In the genomic region with DNA sequence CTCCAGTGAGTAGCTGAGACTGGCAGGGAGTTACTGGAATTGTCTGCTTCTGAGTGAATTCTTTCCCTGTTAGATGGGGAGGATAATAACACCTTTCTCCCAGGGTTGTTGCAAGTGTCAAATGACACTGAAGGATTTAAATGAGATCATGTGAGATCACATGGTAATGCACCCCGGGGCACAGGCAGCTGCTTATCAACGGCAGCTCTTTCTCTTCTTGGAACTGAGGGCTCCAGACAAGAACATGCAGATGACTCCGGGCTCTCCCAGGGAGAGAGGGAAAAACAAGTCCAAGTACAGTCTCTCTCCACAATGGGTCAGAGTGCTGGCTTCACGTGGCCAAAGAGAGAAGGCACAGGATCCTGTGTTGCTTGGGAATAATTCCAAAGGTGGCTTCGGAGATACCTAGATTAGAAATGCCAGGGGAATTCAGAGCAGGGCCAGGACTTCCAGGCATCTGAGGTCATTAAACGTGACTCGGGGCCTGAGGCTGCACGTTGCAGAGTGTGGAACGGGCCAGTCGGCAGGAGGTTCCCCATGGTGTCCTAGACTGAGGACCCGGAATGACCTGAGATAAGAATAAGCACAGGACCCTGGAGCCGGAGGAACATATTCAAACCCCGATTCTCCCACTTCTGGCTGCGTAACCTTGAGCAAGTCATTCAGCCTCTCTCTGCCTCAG, we compare ENCODE assay signal across 14 cellular contexts.
DNase-seq lines count a peak whose midpoint lies in the region; ATAC-seq and TF ChIP-seq lines count a peak whose summit lies in the region.
"Had no signal": no experiment of that assay in that cellular context is flagged by ENCODE, and none has a peak within 500 bp of the region (broad histone marks: within the 10 kb centered on the region; RNA-seq: fewer than 3 reads in every experiment).

No MANE protein-coding gene starts in this region.

- H3K9me3 Mint-ChIP-seq in natural killer cell treated with Interleukin-12 subunit alpha and Interleukin-12 subunit beta and Interleukin-15 and Interleukin-18, amount 100 ng/mL, for 72 hours = no peaks in the 10 kb centered on the region
- H3K9me3 Mint-ChIP-seq in natural killer cell = no peaks in the 10 kb centered on the region
- no peaks in the 10 kb centered on the region for H3K9me3 Mint-ChIP-seq in stimulated activated naive CD8-positive, alpha-beta T cell treated with anti-CD3 and anti-CD28 coated beads, Interleukin-15, amount 100 ng/mL, for 72 hours
- H3K9me3 Mint-ChIP-seq: activated CD4-positive, alpha-beta memory T cell treated with anti-CD3 and anti-CD28 coated beads for 36 hours; dendritic cell treated with granulocyte-macrophage colony-stimulating factor and Interleukin-4, amounts not matched to agents 40 ng/mL and 50 ng/mL, for 4 days had no signal

- H3K9me3 ChIP-seq in right atrium auricular region = no peaks in the 10 kb centered on the region
- no peaks in the 10 kb centered on the region for H3K9me3 ChIP-seq in ascending aorta
- H3K9me3 ChIP-seq: ovary, tibial artery had no signal

- H3K27ac Mint-ChIP-seq in natural killer cell treated with Interleukin-12 subunit alpha and Interleukin-12 subunit beta and Interleukin-15 and Interleukin-18, amount 100 ng/mL, for 72 hours = no peak overlapping the region
- H3K27ac Mint-ChIP-seq in natural killer cell = no peak overlapping the region
- H3K27ac Mint-ChIP-seq in stimulated activated naive CD8-positive, alpha-beta T cell treated with anti-CD3 and anti-CD28 coated beads, Interleukin-15, amount 100 ng/mL, for 72 hours = no peak overlapping the region
- H3K27ac Mint-ChIP-seq: activated CD4-positive, alpha-beta memory T cell treated with anti-CD3 and anti-CD28 coated beads for 36 hours; dendritic cell treated with granulocyte-macrophage colony-stimulating factor and Interleukin-4, amounts not matched to agents 40 ng/mL and 50 ng/mL, for 4 days had no signal

- H3K4me1 Mint-ChIP-seq in natural killer cell treated with Interleukin-12 subunit alpha and Interleukin-12 subunit beta and Interleukin-15 and Interleukin-18, amount 100 ng/mL, for 72 hours (ENCODE audit: low read depth in 2 of 2) = peaks cover 0 to 9% of the 10 kb centered on the region in 2 donors
- H3K4me1 Mint-ChIP-seq in natural killer cell = peaks cover 0 to 10% of the 10 kb centered on the region in 2 donors
- peaks cover 8% of the 10 kb centered on the region for H3K4me1 Mint-ChIP-seq in stimulated activated naive CD8-positive, alpha-beta T cell treated with anti-CD3 and anti-CD28 coated beads, Interleukin-15, amount 100 ng/mL, for 72 hours

- peak; percentile 20 for DNase-seq in natural killer cell treated with Interleukin-12 subunit alpha and Interleukin-12 subunit beta and Interleukin-15 and Interleukin-18, amount 100 ng/mL, for 72 hours (ENCODE audit: low spot score)
- DNase-seq in natural killer cell = no peak
- DNase-seq in SK-MEL-5 (ENCODE audit: low read depth, low spot score) = peak; percentile 98
- DNase-seq in right atrium auricular region (ENCODE audit: low spot score) = no peak
- DNase-seq in stimulated activated naive CD8-positive, alpha-beta T cell treated with anti-CD3 and anti-CD28 coated beads, Interleukin-15, amount 100 ng/mL, for 72 hours = no peak
- DNase-seq in ascending aorta (ENCODE audit: low spot score in 2 of 2) = no peak
- no peak for DNase-seq in dermis blood vessel endothelial cell
- DNase-seq: activated CD4-positive, alpha-beta memory T cell treated with anti-CD3 and anti-CD28 coated beads for 36 hours; amygdala; ovary; T-helper 9 cell; tibial artery had no signal

- H3K27ac ChIP-seq in right atrium auricular region (peak overlapping the region; percentile 35 to 58), ascending aorta (no peak overlapping the region)
- H3K27ac ChIP-seq: tibial artery had no signal

- intact Hi-C loops in natural killer cell (cut with micrococcal nuclease) = no loop called here
- intact Hi-C loops in ascending aorta (cut with DNase I) = no loop called here

- no peak for ATAC-seq in natural killer cell treated with Interleukin-12 subunit alpha and Interleukin-12 subunit beta and Interleukin-15 and Interleukin-18, amount 100 ng/mL, for 72 hours
- ATAC-seq in natural killer cell (no peak), GM21786 (IDR thresholded peaks at IDR 0.05; ENCODE audit: unreplicated experiment) (no peak)
- no peak for ATAC-seq in stimulated activated naive CD8-positive, alpha-beta T cell treated with anti-CD3 and anti-CD28 coated beads, Interleukin-15, amount 100 ng/mL, for 72 hours

- H3K4me1 ChIP-seq in right atrium auricular region = peaks cover 0 to 51% of the 10 kb centered on the region in 2 donors
- H3K4me1 ChIP-seq in ascending aorta = peaks cover 0 to 4% of the 10 kb centered on the region in 2 donors

- in situ Hi-C loops in SK-MEL-5 (cut with HindIII; ENCODE audit: low pct_unique_long_range_greater_than_20kb, low sequenced_read_pairs) = no loop called here

- no peak overlapping the region for H3K4me3 ChIP-seq in right atrium auricular region
- H3K4me3 ChIP-seq in ascending aorta = no peak overlapping the region
- H3K4me3 ChIP-seq: ovary, tibial artery had no signal

- peaks cover 0 to 2% of the 10 kb centered on the region in 2 donors for H3K27me3 Mint-ChIP-seq in natural killer cell treated with Interleukin-12 subunit alpha and Interleukin-12 subunit beta and Interleukin-15 and Interleukin-18, amount 100 ng/mL, for 72 hours
- H3K27me3 Mint-ChIP-seq in natural killer cell (ENCODE audit: low read depth in 2 of 2) = peaks cover 15 to 17% of the 10 kb centered on the region in 2 donors
- peaks cover 9% of the 10 kb centered on the region for H3K27me3 Mint-ChIP-seq in stimulated activated naive CD8-positive, alpha-beta T cell treated with anti-CD3 and anti-CD28 coated beads, Interleukin-15, amount 100 ng/mL, for 72 hours
- H3K27me3 Mint-ChIP-seq: activated CD4-positive, alpha-beta memory T cell treated with anti-CD3 and anti-CD28 coated beads for 36 hours had no signal

- no peaks in the 10 kb centered on the region for H3K27me3 ChIP-seq in right atrium auricular region
- no peaks in the 10 kb centered on the region for H3K27me3 ChIP-seq in ascending aorta
- H3K27me3 ChIP-seq: ovary had no signal

- no peaks in the 10 kb centered on the region for H3K36me3 Mint-ChIP-seq in natural killer cell treated with Interleukin-12 subunit alpha and Interleukin-12 subunit beta and Interleukin-15 and Interleukin-18, amount 100 ng/mL, for 72 hours
- no peaks in the 10 kb centered on the region for H3K36me3 Mint-ChIP-seq in natural killer cell
- H3K36me3 Mint-ChIP-seq: activated CD4-positive, alpha-beta memory T cell treated with anti-CD3 and anti-CD28 coated beads for 36 hours had no signal

- no peak for TF ChIP-seq CTCF in natural killer cell (IDR thresholded peaks at IDR 0.05)
- TF ChIP-seq CTCF in right atrium auricular region (IDR thresholded peaks at IDR 0.05) = no peak
- no peak for TF ChIP-seq CTCF in ascending aorta (IDR thresholded peaks at IDR 0.05)

- H3K4me3 Mint-ChIP-seq in natural killer cell treated with Interleukin-12 subunit alpha and Interleukin-12 subunit beta and Interleukin-15 and Interleukin-18, amount 100 ng/mL, for 72 hours = no peak overlapping the region
- no peak overlapping the region for H3K4me3 Mint-ChIP-seq in natural killer cell
- no peak overlapping the region for H3K4me3 Mint-ChIP-seq in stimulated activated naive CD8-positive, alpha-beta T cell treated with anti-CD3 and anti-CD28 coated beads, Interleukin-15, amount 100 ng/mL, for 72 hours
- H3K4me3 Mint-ChIP-seq: activated CD4-positive, alpha-beta memory T cell treated with anti-CD3 and anti-CD28 coated beads for 36 hours; dendritic cell treated with granulocyte-macrophage colony-stimulating factor and Interleukin-4, amounts not matched to agents 40 ng/mL and 50 ng/mL, for 4 days had no signal

- no peaks in the 10 kb centered on the region for H3K36me3 ChIP-seq in right atrium auricular region
- H3K36me3 ChIP-seq in ascending aorta = no peaks in the 10 kb centered on the region
- H3K36me3 ChIP-seq: ovary, tibial artery had no signal

Comparison
In these comparisons a context has a peak if more than half of its experiments do, and no peak if none do; other contexts are left out.
1. DNase-seq: peak in natural killer cell treated with Interleukin-12 subunit alpha and Interleukin-12 subunit beta and Interleukin-15 and Interleukin-18, amount 100 ng/mL, for 72 hours (single experiment) and SK-MEL-5 (single experiment); none in natural killer cell (single experiment), right atrium auricular region (single experiment), stimulated activated naive CD8-positive, alpha-beta T cell treated with anti-CD3 and anti-CD28 coated beads, Interleukin-15, amount 100 ng/mL, for 72 hours (0 of 2), ascending aorta (0 of 2) and dermis blood vessel endothelial cell (single experiment).
2. H3K27ac ChIP-seq: peak in right atrium auricular region (2 of 2); none in ascending aorta (0 of 2).